ENCODE assay signal across 25 cellular contexts in genomic region chr2:240507778-240508251, GRCh38. TPM values are rescaled to one million over a fixed set of nuclear protein-coding genes. Genes with fewer than 3 reads are reported as not detected.
A peak's percentile ranks its signal among the peaks of the same experiment; 100 is the strongest.
DNase-seq lines count a peak whose midpoint lies in the region; ATAC-seq and TF ChIP-seq lines count a peak whose summit lies in the region.
"Had no signal": no experiment of that assay in that cellular context is flagged by ENCODE, and none has a peak within 500 bp of the region (broad histone marks: within the 10 kb centered on the region; RNA-seq: fewer than 3 reads in every experiment).

No MANE protein-coding gene starts in this region.

- CTCF ChIA-PET in activated CD8-positive, alpha-beta T cell treated with anti-CD3 and anti-CD28 coated beads, Interleukin-2, amount 10 ng/mL, durations not matched to agents 7 days and 5 days (lab: Charles Lee): no interaction called here
- CTCF ChIA-PET in activated CD8-positive, alpha-beta T cell treated with anti-CD3 and anti-CD28 coated beads for 36 hours (lab: Charles Lee): interaction anchor here (1.9 kb wide), 1 partner anchor 11 kb away, joined by 6 read pairs; no protein-coding TSS in a partner anchor

- H3K4me2 ChIP-seq in osteoblast (ENCODE audit: insufficient read depth, low read length): no peak overlapping the region
- H3K4me2 ChIP-seq: KMS-11, neural progenitor cell had no signal

- H3K4me3 ChIP-seq in H7 (ENCODE audit: insufficient read depth, low read depth, low read length) (no peak overlapping the region), osteoblast (ENCODE audit: insufficient read depth, low read length) (no peak overlapping the region)
- H3K4me3 ChIP-seq: left ventricle myocardium inferior, neural progenitor cell, SJSA1, suprapubic skin had no signal

- H3K9me3 ChIP-seq in osteoblast (ENCODE audit: low read depth, low read length): no peaks in the 10 kb centered on the region
- H3K9me3 ChIP-seq: left ventricle myocardium inferior, SJSA1, suprapubic skin had no signal

- ATAC-seq in activated CD8-positive, alpha-beta T cell treated with anti-CD3 and anti-CD28 coated beads, Interleukin-2, amount 10 ng/mL, durations not matched to agents 7 days and 5 days: no peak
- ATAC-seq in activated CD8-positive, alpha-beta T cell treated with anti-CD3 and anti-CD28 coated beads for 36 hours: no peak
- ATAC-seq in natural killer cell treated with Interleukin-12 subunit alpha and Interleukin-12 subunit beta and Interleukin-15 and Interleukin-18, amount 100 ng/mL, for 72 hours: no peak
- ATAC-seq in HG03045 (IDR thresholded peaks at IDR 0.05; ENCODE audit: unreplicated experiment): no peak
- ATAC-seq: activated T-cell treated with anti-CD3 and anti-CD28 coated beads, Interleukin-2, amount 50 U/mL, for 72 hours; sciatic nerve had no signal

- H2AFZ ChIP-seq in osteoblast (ENCODE audit: low read length): no peak overlapping the region
- H2AFZ ChIP-seq: neural progenitor cell had no signal

- no peaks in the 10 kb centered on the region for H3K27me3 Mint-ChIP-seq in activated CD8-positive, alpha-beta T cell treated with anti-CD3 and anti-CD28 coated beads, Interleukin-2, amount 10 ng/mL, durations not matched to agents 7 days and 5 days (ENCODE audit: low read depth)
- H3K27me3 Mint-ChIP-seq in activated CD8-positive, alpha-beta T cell treated with anti-CD3 and anti-CD28 coated beads for 36 hours: no peaks in the 10 kb centered on the region
- H3K27me3 Mint-ChIP-seq in natural killer cell treated with Interleukin-12 subunit alpha and Interleukin-12 subunit beta and Interleukin-15 and Interleukin-18, amount 100 ng/mL, for 72 hours: no peaks in the 10 kb centered on the region
- H3K27me3 Mint-ChIP-seq: CD4-positive, CD25-positive, alpha-beta regulatory T cell had no signal

- TF ChIP-seq CTCF in activated CD8-positive, alpha-beta T cell treated with anti-CD3 and anti-CD28 coated beads for 36 hours (IDR thresholded peaks at IDR 0.05): no peak
- TF ChIP-seq CTCF in osteoblast (IDR thresholded peaks at IDR 0.05; ENCODE audit: extremely low read depth, low read depth, low read length): no peak

- H3K27me3 ChIP-seq in H7 (ENCODE audit: control insufficient read depth, insufficient read depth, low read length): no peaks in the 10 kb centered on the region; the same call in 1 of the 2 replicates
- no peaks in the 10 kb centered on the region for H3K27me3 ChIP-seq in osteoblast (ENCODE audit: insufficient read depth, low read length)
- H3K27me3 ChIP-seq: neural progenitor cell, SJSA1, suprapubic skin had no signal

- intact Hi-C loops in activated CD8-positive, alpha-beta T cell treated with anti-CD3 and anti-CD28 coated beads for 36 hours (cut with micrococcal nuclease): no loop called here

- no peaks in the 10 kb centered on the region for H3K4me1 Mint-ChIP-seq in activated CD8-positive, alpha-beta T cell treated with anti-CD3 and anti-CD28 coated beads, Interleukin-2, amount 10 ng/mL, durations not matched to agents 7 days and 5 days (ENCODE audit: low read depth)
- H3K4me1 Mint-ChIP-seq in activated CD8-positive, alpha-beta T cell treated with anti-CD3 and anti-CD28 coated beads for 36 hours (ENCODE audit: low read depth): no peaks in the 10 kb centered on the region
- peaks cover 0 to 5% of the 10 kb centered on the region in 2 donors for H3K4me1 Mint-ChIP-seq in natural killer cell treated with Interleukin-12 subunit alpha and Interleukin-12 subunit beta and Interleukin-15 and Interleukin-18, amount 100 ng/mL, for 72 hours (ENCODE audit: low read depth in 2 of 2)
- H3K4me1 Mint-ChIP-seq: CD4-positive, CD25-positive, alpha-beta regulatory T cell had no signal

- H3K27ac ChIP-seq in osteoblast (ENCODE audit: low read depth, low read length): no peak overlapping the region
- H3K27ac ChIP-seq: KMS-11, left ventricle myocardium inferior, neural progenitor cell, SJSA1, suprapubic skin had no signal

- no peaks in the 10 kb centered on the region for H3K79me2 ChIP-seq in osteoblast (ENCODE audit: insufficient read depth, low read length)

- no peaks in the 10 kb centered on the region for H3K4me1 ChIP-seq in osteoblast (ENCODE audit: insufficient read depth, low read length)
- H3K4me1 ChIP-seq: left ventricle myocardium inferior, neural progenitor cell, SJSA1, suprapubic skin had no signal

- POLR2A ChIA-PET in activated CD8-positive, alpha-beta T cell treated with anti-CD3 and anti-CD28 coated beads, Interleukin-2, amount 10 ng/mL, durations not matched to agents 7 days and 5 days (lab: Charles Lee): interaction anchor here (1.0 kb wide), 1 partner anchor 807 kb away, joined by 3 read pairs; no protein-coding TSS in a partner anchor
- POLR2A ChIA-PET in activated CD8-positive, alpha-beta T cell treated with anti-CD3 and anti-CD28 coated beads for 36 hours (lab: Charles Lee): no interaction called here

- H3K36me3 ChIP-seq in H7 (replicated peaks; ENCODE audit: control insufficient read depth, insufficient read depth, low read length) (no peaks in the 10 kb centered on the region), osteoblast (ENCODE audit: insufficient read depth, low read length) (no peaks in the 10 kb centered on the region)
- H3K36me3 ChIP-seq: neural progenitor cell, SJSA1 had no signal

- DNase-seq in activated CD8-positive, alpha-beta T cell treated with anti-CD3 and anti-CD28 coated beads, Interleukin-2, amount 10 ng/mL, durations not matched to agents 7 days and 5 days: peak; percentile 6
- no peak for DNase-seq in activated CD8-positive, alpha-beta T cell treated with anti-CD3 and anti-CD28 coated beads for 36 hours
- peak; percentile 38 for DNase-seq in H7
- DNase-seq in iPS-NIHi11 (ENCODE audit: low spot score): peak; percentile 2
- DNase-seq in osteoblast (ENCODE audit: insufficient read length, low spot score, missing footprints): peak; percentile 65
- DNase-seq in natural killer cell treated with Interleukin-12 subunit alpha and Interleukin-12 subunit beta and Interleukin-15 and Interleukin-18, amount 100 ng/mL, for 72 hours (ENCODE audit: low spot score): no peak
- no peak for DNase-seq in DMS79 treated with DMSO at 0.1 percent for 48 hours (lab: John Stamatoyannopoulos, UW)
- DNase-seq: activated CD4-positive, CD25-positive, alpha-beta regulatory T cell; activated naive CD4-positive, alpha-beta T cell treated with anti-CD3 and anti-CD28 coated beads, Interleukin-2, amount 50 U/mL, for 16 hours; activated T-cell treated with anti-CD3 and anti-CD28 coated beads, Interleukin-2, amount 50 U/mL, for 72 hours; CD4-positive, CD25-positive, alpha-beta regulatory T cell; cortex of kidney; left ventricle myocardium inferior; MM.1S; NCI-H1417; NCI-H446 treated with DMSO at 0.1 percent for 48 hours; RPMI8226; stimulated activated CD4-positive, alpha-beta T cell treated with anti-CD3 and anti-CD28 coated beads, Interleukin-4, amount 100 ng/mL, for 4 hours; stimulated activated naive CD4-positive, alpha-beta T cell had no signal

- H3K27ac Mint-ChIP-seq in activated CD8-positive, alpha-beta T cell treated with anti-CD3 and anti-CD28 coated beads, Interleukin-2, amount 10 ng/mL, durations not matched to agents 7 days and 5 days: no peak overlapping the region
- H3K27ac Mint-ChIP-seq in activated CD8-positive, alpha-beta T cell treated with anti-CD3 and anti-CD28 coated beads for 36 hours: no peak overlapping the region
- H3K27ac Mint-ChIP-seq in natural killer cell treated with Interleukin-12 subunit alpha and Interleukin-12 subunit beta and Interleukin-15 and Interleukin-18, amount 100 ng/mL, for 72 hours: no peak overlapping the region
- H3K27ac Mint-ChIP-seq: activated T-cell treated with anti-CD3 and anti-CD28 coated beads, Interleukin-2, amount 50 U/mL, for 72 hours; neural progenitor cell had no signal

- H3K9me3 Mint-ChIP-seq in activated CD8-positive, alpha-beta T cell treated with anti-CD3 and anti-CD28 coated beads, Interleukin-2, amount 10 ng/mL, durations not matched to agents 7 days and 5 days (ENCODE audit: insufficient read depth): no peaks in the 10 kb centered on the region
- no peaks in the 10 kb centered on the region for H3K9me3 Mint-ChIP-seq in activated CD8-positive, alpha-beta T cell treated with anti-CD3 and anti-CD28 coated beads for 36 hours
- H3K9me3 Mint-ChIP-seq in natural killer cell treated with Interleukin-12 subunit alpha and Interleukin-12 subunit beta and Interleukin-15 and Interleukin-18, amount 100 ng/mL, for 72 hours: no peaks in the 10 kb centered on the region
- H3K9me3 Mint-ChIP-seq: activated T-cell treated with anti-CD3 and anti-CD28 coated beads, Interleukin-2, amount 50 U/mL, for 72 hours; CD4-positive, CD25-positive, alpha-beta regulatory T cell; neural progenitor cell had no signal

- H3K4me3 Mint-ChIP-seq in activated CD8-positive, alpha-beta T cell treated with anti-CD3 and anti-CD28 coated beads, Interleukin-2, amount 10 ng/mL, durations not matched to agents 7 days and 5 days: no peak overlapping the region
- no peak overlapping the region for H3K4me3 Mint-ChIP-seq in activated CD8-positive, alpha-beta T cell treated with anti-CD3 and anti-CD28 coated beads for 36 hours
- H3K4me3 Mint-ChIP-seq in natural killer cell treated with Interleukin-12 subunit alpha and Interleukin-12 subunit beta and Interleukin-15 and Interleukin-18, amount 100 ng/mL, for 72 hours: no peak overlapping the region
- H3K4me3 Mint-ChIP-seq: activated T-cell treated with anti-CD3 and anti-CD28 coated beads, Interleukin-2, amount 50 U/mL, for 72 hours; CD4-positive, CD25-positive, alpha-beta regulatory T cell; neural progenitor cell had no signal

- no peaks in the 10 kb centered on the region for H3K36me3 Mint-ChIP-seq in activated CD8-positive, alpha-beta T cell treated with anti-CD3 and anti-CD28 coated beads, Interleukin-2, amount 10 ng/mL, durations not matched to agents 7 days and 5 days (ENCODE audit: low read depth)
- peaks cover 2% of the 10 kb centered on the region for H3K36me3 Mint-ChIP-seq in activated CD8-positive, alpha-beta T cell treated with anti-CD3 and anti-CD28 coated beads for 36 hours (ENCODE audit: low read depth)
- H3K36me3 Mint-ChIP-seq in natural killer cell treated with Interleukin-12 subunit alpha and Interleukin-12 subunit beta and Interleukin-15 and Interleukin-18, amount 100 ng/mL, for 72 hours: no peaks in the 10 kb centered on the region

- no peaks in the 10 kb centered on the region for H4K20me1 ChIP-seq in osteoblast (ENCODE audit: insufficient read depth, low read length)

RNA-seq across cellular contexts. Expression of gene ANKMY1, which starts 50.0 kb away (rescaled TPM):
- total RNA-seq in activated CD8-positive, alpha-beta T cell treated with anti-CD3 and anti-CD28 coated beads, Interleukin-2, amount 10 ng/mL, durations not matched to agents 7 days and 5 days: 10 to 100 TPM; 27.9 to 33.3 TPM
- total RNA-seq in activated CD8-positive, alpha-beta T cell treated with anti-CD3 and anti-CD28 coated beads for 36 hours: 10 to 100 TPM; 14.5 to 18.6 TPM
- 3.6 and 8.9 TPM in 2 replicates for total RNA-seq in H7 (2014; rRNA removed; shearing (Covaris generic))
- total RNA-seq in osteoblast: 11.2 and 11.5 TPM in 2 replicates
- 10 to 100 TPM; 13.0 to 40.9 TPM for total RNA-seq in natural killer cell treated with Interleukin-12 subunit alpha and Interleukin-12 subunit beta and Interleukin-15 and Interleukin-18, amount 100 ng/mL, for 72 hours

RNA-seq across cellular contexts. Expression of gene DUSP28, which starts 52.3 kb away (rescaled TPM):
- 1 to 10 TPM; 6.8 to 8.1 TPM for total RNA-seq in activated CD8-positive, alpha-beta T cell treated with anti-CD3 and anti-CD28 coated beads, Interleukin-2, amount 10 ng/mL, durations not matched to agents 7 days and 5 days
- total RNA-seq in activated CD8-positive, alpha-beta T cell treated with anti-CD3 and anti-CD28 coated beads for 36 hours: 1 to 10 TPM; 4.5 to 6.2 TPM
- 2.4 and 2.5 TPM in 2 replicates for total RNA-seq in H7 (2014; rRNA removed; shearing (Covaris generic))
- 3.2 and 4.7 TPM in 2 replicates for total RNA-seq in osteoblast
- 1 to 10 TPM; 6.1 to 6.3 TPM for total RNA-seq in natural killer cell treated with Interleukin-12 subunit alpha and Interleukin-12 subunit beta and Interleukin-15 and Interleukin-18, amount 100 ng/mL, for 72 hours

Comparison
In these comparisons a context has a peak if more than half of its experiments do, and no peak if none do; other contexts are left out.
1. DNase-seq: peak in activated CD8-positive, alpha-beta T cell treated with anti-CD3 and anti-CD28 coated beads, Interleukin-2, amount 10 ng/mL, durations not matched to agents 7 days and 5 days (single experiment), H7 (single experiment), iPS-NIHi11 (single experiment) and osteoblast (single experiment); none in activated CD8-positive, alpha-beta T cell treated with anti-CD3 and anti-CD28 coated beads for 36 hours (single experiment), natural killer cell treated with Interleukin-12 subunit alpha and Interleukin-12 subunit beta and Interleukin-15 and Interleukin-18, amount 100 ng/mL, for 72 hours (single experiment) and DMS79 treated with DMSO at 0.1 percent for 48 hours (single experiment).